ENCODE assay signal across 16 cellular contexts in the genomic region with DNA sequence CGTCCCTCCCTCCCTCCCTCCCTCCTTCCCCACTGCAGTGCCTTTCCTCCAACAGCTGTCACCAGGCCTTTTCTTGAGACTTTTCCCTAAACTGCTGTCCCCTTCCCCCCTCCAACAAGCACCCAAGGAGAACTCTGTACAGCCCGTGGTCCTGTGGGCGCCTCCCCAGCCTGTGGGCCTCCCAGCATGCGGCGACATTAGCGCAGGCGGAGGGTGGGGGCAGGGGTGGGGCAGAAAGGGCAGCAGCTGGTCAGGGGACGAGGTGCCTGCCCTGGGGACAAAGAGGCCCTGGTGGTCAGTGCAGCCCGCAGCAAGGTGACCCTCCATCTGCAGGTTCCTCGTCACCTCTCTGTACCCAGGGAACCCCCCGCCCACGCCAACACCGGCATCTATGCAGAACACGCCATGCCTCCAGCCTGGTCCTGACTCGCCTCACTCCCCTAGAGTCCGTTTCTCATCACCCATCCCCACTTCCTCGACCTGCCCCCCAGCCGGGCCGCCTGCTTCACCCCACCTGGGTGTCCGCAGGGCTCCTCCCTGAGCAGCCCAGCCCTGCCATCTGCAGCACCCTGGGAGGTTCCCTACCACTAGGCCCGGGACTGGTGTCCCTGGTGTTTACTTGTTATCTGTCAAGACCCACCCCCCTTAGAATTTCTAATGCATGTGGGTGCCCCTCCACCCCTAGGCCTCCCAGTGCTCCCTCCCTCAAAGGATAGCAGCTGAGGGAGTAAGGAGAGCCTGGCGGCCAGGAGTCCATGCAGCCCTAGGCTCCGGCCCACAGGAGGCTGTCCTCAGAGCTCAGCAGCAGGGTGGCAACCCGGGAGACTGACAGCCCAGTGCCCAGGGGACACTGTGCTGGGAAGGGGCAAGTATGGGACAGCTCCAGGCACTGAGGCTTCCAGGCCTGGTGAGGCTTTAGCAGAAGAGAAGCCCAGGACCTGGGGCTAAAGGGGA.
A peak's percentile ranks its signal among the peaks of the same experiment; 100 is the strongest.
DNase-seq lines count a peak whose midpoint lies in the region; ATAC-seq, FAIRE-seq and TF ChIP-seq lines count a peak whose summit lies in the region.
"Had no signal": no experiment of that assay in that cellular context is flagged by ENCODE, and none has a peak within 500 bp of the region (broad histone marks: within the 10 kb centered on the region; RNA-seq: fewer than 3 reads in every experiment).

No MANE protein-coding gene starts in this region.

- no peak overlapping the region for H3K4me3 ChIP-seq in SK-N-SH (ENCODE audit: low read depth in 2 of 2, low read length in 1 of 2)
- H3K4me3 ChIP-seq in coronary artery = no peak overlapping the region
- H3K4me3 ChIP-seq: body of pancreas had no signal

- 89% methylated on average over 18 of the region's 24 CpGs for WGBS in SK-N-SH (ENCODE audit: low lambda C conversion rate)

- no peaks in the 10 kb centered on the region for H3K9me3 Mint-ChIP-seq in stimulated activated memory B cell treated with anti-CD40 and anti-IgM and Interleukin-4, amounts not matched to agents 10 μg/mL and 1 μg/mL and 100 μg/mL, for 72 hours
- H3K9me3 Mint-ChIP-seq: activated T-helper 2 cell treated with anti-CD3 and anti-CD28 coated beads, Interferon-gamma antibody, Interleukin-2, Interleukin-4, amounts not matched to agents 10 μg/mL and 5 μg/mL and 100 μg/mL, durations not matched to agents 14 hours and 24 hours and 36 hours; naive B cell had no signal

- H3K9me2 ChIP-seq in SK-N-SH = no peaks in the 10 kb centered on the region

- no peak for TF ChIP-seq RAD21 in SK-N-SH (IDR thresholded peaks at IDR 0.05; ENCODE audit: low read length)

- H3K4me2 ChIP-seq in SK-N-SH = no peak overlapping the region

- H3K9ac ChIP-seq in SK-N-SH = no peak overlapping the region

- TF ChIP-seq EP300 in SK-N-SH (IDR thresholded peaks at IDR 0.05; ENCODE audit: borderline replicate concordance in 1 of 2, low read depth in 1 of 2, low read length in 1 of 2) = no peak

- H3K4me1 Mint-ChIP-seq in stimulated activated memory B cell treated with anti-CD40 and anti-IgM and Interleukin-4, amounts not matched to agents 10 μg/mL and 1 μg/mL and 100 μg/mL, for 72 hours = peaks cover 18% of the 10 kb centered on the region

- H2AFZ ChIP-seq in SK-N-SH (ENCODE audit: low read depth) = no peak overlapping the region

- DNase-seq in SK-N-SH = peak; percentile 41
- DNase-seq in coronary artery (ENCODE audit: low spot score) = peak; percentile 58
- no peak for DNase-seq in RCC 7860 (ENCODE audit: low spot score)
- no peak for DNase-seq in NCI-H187 (lab: John Stamatoyannopoulos, UW)
- DNase-seq in NCI-H1105 (lab: John Stamatoyannopoulos, UW) = no peak
- DNase-seq: kidney glomerular epithelial cell, MM.1S, NCI-H2171, SW 1271 had no signal

- CTCF ChIA-PET in SK-N-SH (lab: Yijun Ruan, JAX) = interaction anchor here (0.8 to 1.4 kb wide), 3 partner anchors 12 to 199 kb away, joined by 3 to 6 read pairs (median 5); no protein-coding TSS in a partner anchor

- no peak overlapping the region; a peak in 1 of 4 replicates for H3K27ac ChIP-seq in SK-N-SH (ENCODE audit: low read depth in 2 of 2, low read length in 1 of 2)
- H3K27ac ChIP-seq in coronary artery = no peak overlapping the region
- H3K27ac ChIP-seq: 22Rv1, body of pancreas had no signal

- H3K4me3 Mint-ChIP-seq in stimulated activated memory B cell treated with anti-CD40 and anti-IgM and Interleukin-4, amounts not matched to agents 10 μg/mL and 1 μg/mL and 100 μg/mL, for 72 hours = no peak overlapping the region

- H3K4me1 ChIP-seq in SK-N-SH (ENCODE audit: control insufficient read depth in 1 of 2, insufficient read depth in 2 of 2, low read depth in 1 of 2, low read length in 1 of 2) = peaks cover 3 to 30% of the 10 kb centered on the region in 2 experiments; a peak in 2 of 4 replicates

- peaks cover 8 to 11% of the 10 kb centered on the region in 2 experiments for H3K36me3 ChIP-seq in SK-N-SH (replicated peaks in 1 of 2; ENCODE audit: control insufficient read depth in 1 of 2, insufficient read depth in 2 of 2, low read length in 1 of 2)

- H3K36me3 Mint-ChIP-seq in stimulated activated memory B cell treated with anti-CD40 and anti-IgM and Interleukin-4, amounts not matched to agents 10 μg/mL and 1 μg/mL and 100 μg/mL, for 72 hours = no peaks in the 10 kb centered on the region
- H3K36me3 Mint-ChIP-seq: naive B cell had no signal

- H3K27me3 Mint-ChIP-seq in stimulated activated memory B cell treated with anti-CD40 and anti-IgM and Interleukin-4, amounts not matched to agents 10 μg/mL and 1 μg/mL and 100 μg/mL, for 72 hours = peaks cover 26% of the 10 kb centered on the region

- peak overlapping the region; percentile 18 for H3K27ac Mint-ChIP-seq in stimulated activated memory B cell treated with anti-CD40 and anti-IgM and Interleukin-4, amounts not matched to agents 10 μg/mL and 1 μg/mL and 100 μg/mL, for 72 hours
- H3K27ac Mint-ChIP-seq: activated T-helper 2 cell treated with anti-CD3 and anti-CD28 coated beads, Interferon-gamma antibody, Interleukin-2, Interleukin-4, amounts not matched to agents 10 μg/mL and 5 μg/mL and 100 μg/mL, durations not matched to agents 14 hours and 24 hours and 36 hours had no signal

- H3K27me3 ChIP-seq in SK-N-SH (ENCODE audit: insufficient read depth) = no peaks in the 10 kb centered on the region
- H3K27me3 ChIP-seq: body of pancreas had no signal

- H3K9me3 ChIP-seq in SK-N-SH = no peaks in the 10 kb centered on the region
- H3K9me3 ChIP-seq: body of pancreas had no signal

- H3K79me2 ChIP-seq in SK-N-SH (ENCODE audit: insufficient read depth) = peaks cover 19% of the 10 kb centered on the region; the same call in 1 of the 2 replicates

- TF ChIP-seq CTCF in SK-N-SH (IDR thresholded peaks at IDR 0.05) = no peak
- no peak for TF ChIP-seq CTCF in coronary artery (IDR thresholded peaks at IDR 0.05)

- H4K20me1 ChIP-seq in SK-N-SH (ENCODE audit: insufficient read depth) = peaks cover 15% of the 10 kb centered on the region; the same call in 1 of the 2 replicates

- ATAC-seq in SK-N-SH treated with all-trans-retinoic acid at 6 μM for 48 hours (no peak), HG02798 (IDR thresholded peaks at IDR 0.05; ENCODE audit: poor library complexity, unreplicated experiment) (peak; percentile 67)
- ATAC-seq in stimulated activated memory B cell treated with anti-CD40 and anti-IgM and Interleukin-4, amounts not matched to agents 10 μg/mL and 1 μg/mL and 100 μg/mL, for 72 hours = peak; percentile 53
- ATAC-seq: body of pancreas had no signal

- POLR2A ChIA-PET in SK-N-SH (lab: Yijun Ruan, JAX) = no interaction called here

- no peaks in the 10 kb centered on the region for H3F3A ChIP-seq in SK-N-SH (replicated peaks; ENCODE audit: insufficient read depth)

- no peak for FAIRE-seq in RCC 7860 (lab: Jason Lieb, UNC)

TF ChIP-seq in SK-N-SH, 30 proteins besides CTCF, POLR2A, EP300 and RAD21:
- TF ChIP-seq TCF12 (IDR thresholded peaks at IDR 0.05) (no peak), FOSL2 (IDR thresholded peaks at IDR 0.05; ENCODE audit: borderline replicate concordance, low read depth) (no peak), EZH2phosphoT487 (IDR thresholded peaks at IDR 0.05; ENCODE audit: borderline replicate concordance, low read depth) (no peak), MXI1 (IDR thresholded peaks at IDR 0.05; ENCODE audit: low read depth, low read length) (no peak), GATA2 (CRISPR knock-in tag; IDR thresholded peaks at IDR 0.05) (no peak), MEF2A (IDR thresholded peaks at IDR 0.05; ENCODE audit: borderline replicate concordance, low read depth) (no peak), NRF1 (IDR thresholded peaks at IDR 0.05; ENCODE audit: low read depth, low read length) (no peak), CHD2 (IDR thresholded peaks at IDR 0.05; ENCODE audit: low read length, partially characterized antibody) (no peak), FOXM1 (IDR thresholded peaks at IDR 0.05; ENCODE audit: low read depth) (no peak), RXRA (IDR thresholded peaks at IDR 0.05; ENCODE audit: borderline replicate concordance, low read depth) (no peak), NFIC (IDR thresholded peaks at IDR 0.05; ENCODE audit: borderline replicate concordance) (no peak)

TF ChIP-seq in SK-N-SH treated with all-trans-retinoic acid at 6 μM for 48 hours, 23 proteins besides CTCF, POLR2A, EP300 and RAD21 (continues in another document):
- TF ChIP-seq ZNF565 (CRISPR knock-in tag; conservative IDR thresholded peaks at IDR 0.05; ENCODE audit: low read depth) (no peak), ZFP30 (CRISPR knock-in tag; IDR thresholded peaks at IDR 0.05) (no peak), ZC3H10 (CRISPR knock-in tag; IDR thresholded peaks at IDR 0.05) (no peak), TOX (CRISPR knock-in tag; IDR thresholded peaks at IDR 0.05; ENCODE audit: borderline replicate concordance) (no peak)
- TF ChIP-seq, protein P1, sequence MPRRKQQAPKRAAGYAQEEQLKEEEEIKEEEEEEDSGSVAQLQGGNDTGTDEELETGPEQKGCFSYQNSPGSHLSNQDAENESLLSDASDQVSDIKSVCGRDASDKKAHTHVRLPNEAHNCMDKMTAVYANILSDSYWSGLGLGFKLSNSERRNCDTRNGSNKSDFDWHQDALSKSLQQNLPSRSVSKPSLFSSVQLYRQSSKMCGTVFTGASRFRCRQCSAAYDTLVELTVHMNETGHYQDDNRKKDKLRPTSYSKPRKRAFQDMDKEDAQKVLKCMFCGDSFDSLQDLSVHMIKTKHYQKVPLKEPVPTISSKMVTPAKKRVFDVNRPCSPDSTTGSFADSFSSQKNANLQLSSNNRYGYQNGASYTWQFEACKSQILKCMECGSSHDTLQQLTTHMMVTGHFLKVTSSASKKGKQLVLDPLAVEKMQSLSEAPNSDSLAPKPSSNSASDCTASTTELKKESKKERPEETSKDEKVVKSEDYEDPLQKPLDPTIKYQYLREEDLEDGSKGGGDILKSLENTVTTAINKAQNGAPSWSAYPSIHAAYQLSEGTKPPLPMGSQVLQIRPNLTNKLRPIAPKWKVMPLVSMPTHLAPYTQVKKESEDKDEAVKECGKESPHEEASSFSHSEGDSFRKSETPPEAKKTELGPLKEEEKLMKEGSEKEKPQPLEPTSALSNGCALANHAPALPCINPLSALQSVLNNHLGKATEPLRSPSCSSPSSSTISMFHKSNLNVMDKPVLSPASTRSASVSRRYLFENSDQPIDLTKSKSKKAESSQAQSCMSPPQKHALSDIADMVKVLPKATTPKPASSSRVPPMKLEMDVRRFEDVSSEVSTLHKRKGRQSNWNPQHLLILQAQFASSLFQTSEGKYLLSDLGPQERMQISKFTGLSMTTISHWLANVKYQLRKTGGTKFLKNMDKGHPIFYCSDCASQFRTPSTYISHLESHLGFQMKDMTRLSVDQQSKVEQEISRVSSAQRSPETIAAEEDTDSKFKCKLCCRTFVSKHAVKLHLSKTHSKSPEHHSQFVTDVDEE (CRISPR knock-in tag; IDR thresholded peaks at IDR 0.05) = no peak

Comparison
In these comparisons a context has a peak if more than half of its experiments do, and no peak if none do; other contexts are left out.
1. DNase-seq: peak in SK-N-SH (single experiment) and coronary artery (single experiment); none in RCC 7860 (single experiment), NCI-H187 (0 of 2) and NCI-H1105 (single experiment).